14 cellular contexts compared by ENCODE assay signal in genomic region chr9:128149001-128149701, GRCh38. TPM values are rescaled to one million over a fixed set of nuclear protein-coding genes. Genes with fewer than 3 reads are reported as not detected.
DNase-seq lines count a peak whose midpoint lies in the region; ATAC-seq and TF ChIP-seq lines count a peak whose summit lies in the region.
"Had no signal": no experiment of that assay in that cellular context is flagged by ENCODE, and none has a peak within 500 bp of the region (broad histone marks: within the 10 kb centered on the region; RNA-seq: fewer than 3 reads in every experiment).

Gene LCN2, plus strand, starts transcription at chr9:128149453. Its CDS starts 73 bp downstream, at chr9:128149526.

- CTCF ChIA-PET in MCF 10A (lab: Yijun Ruan, JAX): interaction anchor here (0.5 to 0.7 kb wide), 2 partner anchors 10 to 130 kb away, joined by 3 to 4 read pairs; no protein-coding TSS in a partner anchor

- no TSS peak for BruUV-seq in MCF 10A (replicated peaks; lab: Mats Ljungman, UMichigan)

- H3K27me3 Mint-ChIP-seq in MCF 10A (ENCODE audit: insufficient read depth, unreplicated experiment): no peaks in the 10 kb centered on the region
- H3K27me3 Mint-ChIP-seq in stimulated activated naive B cell treated with anti-CD40 and anti-IgM and Interleukin-4, amounts not matched to agents 10 μg/mL and 1 μg/mL and 100 μg/mL, for 72 hours: peaks cover 0 to 7% of the 10 kb centered on the region in 2 donors

- H3K4me1 Mint-ChIP-seq in MCF 10A (ENCODE audit: insufficient read depth, unreplicated experiment): peaks cover 31% of the 10 kb centered on the region
- peaks cover 13% of the 10 kb centered on the region for H3K4me1 Mint-ChIP-seq in stimulated activated effector memory CD8-positive, alpha-beta T cell treated with anti-CD3 and anti-CD28 coated beads, Interleukin-12 subunit alpha, Interleukin-12 subunit beta, amount 100 ng/mL, for 72 hours
- H3K4me1 Mint-ChIP-seq in stimulated activated naive B cell treated with anti-CD40 and anti-IgM and Interleukin-4, amounts not matched to agents 10 μg/mL and 1 μg/mL and 100 μg/mL, for 72 hours: peaks cover 0 to 8% of the 10 kb centered on the region in 2 donors

- peaks cover 0 to 45% of the 10 kb centered on the region in 2 donors for H3K4me1 ChIP-seq in left lung
- H3K4me1 ChIP-seq: uterus had no signal

- no peaks in the 10 kb centered on the region for H3K36me3 Mint-ChIP-seq in MCF 10A (ENCODE audit: insufficient read depth, unreplicated experiment)
- no peaks in the 10 kb centered on the region for H3K36me3 Mint-ChIP-seq in stimulated activated effector memory CD8-positive, alpha-beta T cell treated with anti-CD3 and anti-CD28 coated beads, Interleukin-12 subunit alpha, Interleukin-12 subunit beta, amount 100 ng/mL, for 72 hours
- no peaks in the 10 kb centered on the region for H3K36me3 Mint-ChIP-seq in stimulated activated naive B cell treated with anti-CD40 and anti-IgM and Interleukin-4, amounts not matched to agents 10 μg/mL and 1 μg/mL and 100 μg/mL, for 72 hours

- no peak for TF ChIP-seq CTCF in MCF 10A (IDR thresholded peaks at IDR 0.05; ENCODE audit: unreplicated experiment)
- no peak for TF ChIP-seq CTCF in left lung (IDR thresholded peaks at IDR 0.05)

- peak within 1 kb of the TSS; percentile 84 for H3K27ac Mint-ChIP-seq in MCF 10A (ENCODE audit: low read depth, unreplicated experiment)
- H3K27ac Mint-ChIP-seq in stimulated activated effector memory CD8-positive, alpha-beta T cell treated with anti-CD3 and anti-CD28 coated beads, Interleukin-12 subunit alpha, Interleukin-12 subunit beta, amount 100 ng/mL, for 72 hours: peak within 1 kb of the TSS; percentile 67
- no peak within 1 kb of the TSS for H3K27ac Mint-ChIP-seq in stimulated activated naive B cell treated with anti-CD40 and anti-IgM and Interleukin-4, amounts not matched to agents 10 μg/mL and 1 μg/mL and 100 μg/mL, for 72 hours

- peak; percentile 81 for ATAC-seq in left lung
- no peak for ATAC-seq in stimulated activated effector memory CD8-positive, alpha-beta T cell treated with anti-CD3 and anti-CD28 coated beads, Interleukin-12 subunit alpha, Interleukin-12 subunit beta, amount 100 ng/mL, for 72 hours
- ATAC-seq in stimulated activated naive B cell treated with anti-CD40 and anti-IgM and Interleukin-4, amounts not matched to agents 10 μg/mL and 1 μg/mL and 100 μg/mL, for 72 hours (replicated peaks): no peak

- H3K36me3 ChIP-seq in left lung: no peaks in the 10 kb centered on the region
- H3K36me3 ChIP-seq: uterus had no signal

- H3K9me3 ChIP-seq in left lung: no peaks in the 10 kb centered on the region
- H3K9me3 ChIP-seq: uterus had no signal

- no peak within 1 kb of the TSS for H3K4me3 ChIP-seq in left lung
- H3K4me3 ChIP-seq: uterus had no signal

- H3K4me3 Mint-ChIP-seq in MCF 10A (ENCODE audit: unreplicated experiment): peak within 1 kb of the TSS; percentile 55
- no peak within 1 kb of the TSS for H3K4me3 Mint-ChIP-seq in stimulated activated effector memory CD8-positive, alpha-beta T cell treated with anti-CD3 and anti-CD28 coated beads, Interleukin-12 subunit alpha, Interleukin-12 subunit beta, amount 100 ng/mL, for 72 hours
- no peak within 1 kb of the TSS for H3K4me3 Mint-ChIP-seq in stimulated activated naive B cell treated with anti-CD40 and anti-IgM and Interleukin-4, amounts not matched to agents 10 μg/mL and 1 μg/mL and 100 μg/mL, for 72 hours

- POLR2A ChIA-PET in MCF 10A (lab: Yijun Ruan, JAX): interaction anchor here (0.7 to 1.3 kb wide), 2 partner anchors 13 to 17 kb away, joined by 3 to 7 read pairs; no protein-coding TSS in a partner anchor

- intact Hi-C loops in MCF 10A (cut with micrococcal nuclease): no loop called here
- intact Hi-C loops in left lung (cut with DNase I): no loop called here

- H3K9me3 Mint-ChIP-seq in MCF 10A (ENCODE audit: unreplicated experiment): no peaks in the 10 kb centered on the region
- no peaks in the 10 kb centered on the region for H3K9me3 Mint-ChIP-seq in stimulated activated effector memory CD8-positive, alpha-beta T cell treated with anti-CD3 and anti-CD28 coated beads, Interleukin-12 subunit alpha, Interleukin-12 subunit beta, amount 100 ng/mL, for 72 hours
- H3K9me3 Mint-ChIP-seq in stimulated activated naive B cell treated with anti-CD40 and anti-IgM and Interleukin-4, amounts not matched to agents 10 μg/mL and 1 μg/mL and 100 μg/mL, for 72 hours: no peaks in the 10 kb centered on the region

- no peaks in the 10 kb centered on the region for H3K27me3 ChIP-seq in left lung
- H3K27me3 ChIP-seq: uterus had no signal

- DNase-seq in HPDE6-E6E7 (ENCODE audit: extremely low spot score) (peak; percentile 73), MCF 10A (ENCODE audit: unreplicated experiment) (peak; percentile 95), left lung (peak; percentile 68 to 77), germinal center (ENCODE audit: low spot score) (no peak), NCI-H1694 (lab: John Stamatoyannopoulos, UW) (no peak), RPMI8226 (no peak)
- no peak for DNase-seq in stimulated activated effector memory CD8-positive, alpha-beta T cell treated with anti-CD3 and anti-CD28 coated beads, Interleukin-12 subunit alpha, Interleukin-12 subunit beta, amount 100 ng/mL, for 72 hours (ENCODE audit: low spot score in 2 of 2)
- no peak for DNase-seq in stimulated activated naive B cell treated with anti-CD40 and anti-IgM and Interleukin-4, amounts not matched to agents 10 μg/mL and 1 μg/mL and 100 μg/mL, for 72 hours
- DNase-seq: amygdala, uterus had no signal

- peak within 1 kb of the TSS; percentile 60 to 76 for H3K27ac ChIP-seq in left lung
- H3K27ac ChIP-seq: HL-60, uterus had no signal

RNA-seq across cellular contexts. Expression of gene LCN2, which starts in this region (rescaled TPM):
- total RNA-seq in MCF 10A (2022): 7.7 and 41.6 TPM in 2 replicates
- total RNA-seq in left lung: 100 to 1,000 TPM in 1 of 2 donors, 10 to 100 TPM in 1; 37.7 to 155 TPM
- total RNA-seq: endothelial cell of umbilical vein; pulmonary artery endothelial cell; T-helper 1 cell treated with Interleukin-12 subunit alpha and Interleukin-12 subunit beta and Interleukin-4 antibody, amounts not matched to agents 30 ng/mL and 1 ng/mL, for 36 hours had no signal

Comparison
In these comparisons a context has a peak if more than half of its experiments do, and no peak if none do; other contexts are left out.
1. DNase-seq: peak in HPDE6-E6E7 (single experiment), MCF 10A (single experiment) and left lung (2 of 2); none in stimulated activated effector memory CD8-positive, alpha-beta T cell treated with anti-CD3 and anti-CD28 coated beads, Interleukin-12 subunit alpha, Interleukin-12 subunit beta, amount 100 ng/mL, for 72 hours (0 of 2), stimulated activated naive B cell treated with anti-CD40 and anti-IgM and Interleukin-4, amounts not matched to agents 10 μg/mL and 1 μg/mL and 100 μg/mL, for 72 hours (single experiment), germinal center (single experiment), NCI-H1694 (single experiment) and RPMI8226 (single experiment).